21 cellular contexts compared by ENCODE assay signal in the genomic region with DNA sequence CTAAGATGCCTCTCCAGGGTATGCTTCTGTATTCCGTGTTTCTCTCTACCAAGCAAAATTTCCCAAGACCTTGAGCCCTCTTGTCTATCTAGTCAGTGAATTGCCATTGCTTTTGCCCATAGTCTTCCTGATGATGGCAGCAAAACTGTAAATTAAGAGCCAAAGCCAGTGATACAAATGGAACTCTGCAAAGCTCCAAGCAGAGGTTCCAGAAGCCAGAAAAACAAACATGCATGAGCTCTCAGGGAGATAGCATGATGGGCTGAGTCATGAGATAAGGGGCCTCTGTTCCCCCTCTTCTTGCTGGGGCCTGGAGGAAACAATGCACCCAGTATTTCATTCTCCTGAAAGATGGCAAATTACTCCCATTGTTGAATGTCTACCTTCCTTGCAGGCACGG. TPM values are rescaled to one million over a fixed set of nuclear protein-coding genes. Genes with fewer than 3 reads are reported as not detected.
DNase-seq lines count a peak whose midpoint lies in the region; ATAC-seq, FAIRE-seq and TF ChIP-seq lines count a peak whose summit lies in the region.
"Had no signal": no experiment of that assay in that cellular context is flagged by ENCODE, and none has a peak within 500 bp of the region (broad histone marks: within the 10 kb centered on the region; RNA-seq: fewer than 3 reads in every experiment).

No MANE protein-coding gene starts in this region.

- no peak overlapping the region for H4K8ac ChIP-seq in H1 (ENCODE audit: extremely low read depth, insufficient read depth, low read length)

- no peak for TF ChIP-seq POLR2A in H1 (IDR thresholded peaks at IDR 0.05; ENCODE audit: control extremely low read depth in 1 of 2, low read depth in 2 of 2, low read length in 2 of 2)

- no peak overlapping the region for H2BK5ac ChIP-seq in H1 (ENCODE audit: low read depth, low read length)

- no peak overlapping the region for H3K4me3 ChIP-seq in H1 (ENCODE audit: extremely low read depth in 1 of 4, insufficient read depth in 2 of 4, low read depth in 3 of 4, low read length in 4 of 4)
- H3K4me3 ChIP-seq: body of pancreas, coronary artery, sigmoid colon had no signal

- no peaks in the 10 kb centered on the region for H3K79me2 ChIP-seq in H1 (ENCODE audit: control insufficient read depth in 1 of 2, insufficient read depth in 2 of 2, low read length in 2 of 2)

- CTCF ChIA-PET in H1 (lab: Charles Lee; ENCODE audit: partially characterized antibody): interaction anchor here (0.7 to 1.2 kb wide), 4 partner anchors 9 to 25 kb away, joined by 3 to 5 read pairs (median 3); a partner anchor contains a TSS

- H3K4ac ChIP-seq in H1 (replicated peaks; ENCODE audit: insufficient read length, low read depth, low read length): no peak overlapping the region

- H3K18ac ChIP-seq in H1 (ENCODE audit: extremely low read depth, low read length): no peak overlapping the region

- H2AFZ ChIP-seq in H1 (ENCODE audit: low read length): no peak overlapping the region

- DNase-seq in Ammon's horn (ENCODE audit: low spot score): peak; percentile 29
- no peak for DNase-seq in D721Med (ENCODE audit: insufficient read length, low spot score)
- peak; percentile 45 for DNase-seq in NCI-H1092 treated with DMSO at 0.1 percent for 48 hours (lab: John Stamatoyannopoulos, UW)
- DNase-seq in H1 (ENCODE audit: low read depth in 1 of 2, low spot score in 2 of 2): no peak
- no peak for DNase-seq in ecto neural progenitor cell (ENCODE audit: low spot score)
- no peak for DNase-seq in retina
- DNase-seq: activated CD4-positive, alpha-beta T cell treated with anti-CD3 and anti-CD28 coated beads, Interleukin-2, amount 10 ng/mL, durations not matched to agents 24 days and 14 days; AML-193; body of pancreas; COR-L47; hippocampal formation; mammary epithelial cell; NCI-H2081; NCI-H510A treated with DMSO at 0.1 percent for 48 hours; sigmoid colon; SW 1271 had no signal

- H4K5ac ChIP-seq in H1 (ENCODE audit: insufficient read length, low read depth, low read length): no peak overlapping the region

- no peak overlapping the region for H2BK120ac ChIP-seq in H1 (replicated peaks; ENCODE audit: low read depth, low read length)

- H3K56ac ChIP-seq in H1 (replicated peaks; ENCODE audit: insufficient read length, low read depth, low read length): no peak overlapping the region

- no peaks in the 10 kb centered on the region for H3K36me3 ChIP-seq in H1 (ENCODE audit: control insufficient read depth in 2 of 4, insufficient read depth in 4 of 4, low read length in 3 of 4)
- H3K36me3 ChIP-seq: sigmoid colon had no signal

- no peak overlapping the region for H2AK5ac ChIP-seq in H1 (ENCODE audit: low read depth, low read length)

- H3K9ac ChIP-seq in H1 (replicated peaks in 1 of 4; ENCODE audit: extremely low read depth in 1 of 4, low read depth in 3 of 4, low read length in 3 of 4): no peak overlapping the region

- no peak for ATAC-seq in HG03521 (IDR thresholded peaks at IDR 0.05; ENCODE audit: unreplicated experiment)
- no peak for ATAC-seq in activated CD4-positive, CD25-positive, alpha-beta regulatory T cell treated with anti-CD3 and anti-CD28 coated beads, Interleukin-2, amount 50 U/mL, for 24 hours
- ATAC-seq: body of pancreas had no signal

- H3K23ac ChIP-seq in H1 (ENCODE audit: insufficient read length): no peak overlapping the region

- no peak overlapping the region for H3K4me2 ChIP-seq in H1 (ENCODE audit: insufficient read depth in 1 of 2, low read depth in 2 of 2, low read length in 2 of 2)

- no peaks in the 10 kb centered on the region for H3K4me1 ChIP-seq in H1 (replicated peaks in 1 of 4; ENCODE audit: control insufficient read depth in 3 of 4, insufficient read depth in 4 of 4, low read length in 3 of 4)

- no peak overlapping the region for H3K27ac ChIP-seq in H1 (ENCODE audit: low read depth, low read length)
- H3K27ac ChIP-seq: body of pancreas, coronary artery, sigmoid colon had no signal

- no peak overlapping the region for H3K14ac ChIP-seq in H1 (ENCODE audit: insufficient read length)

- FAIRE-seq in D721Med (lab: Jason Lieb, UNC) (no peak), H1 (lab: Jason Lieb, UNC) (no peak)
- FAIRE-seq: keratinocyte, TTC549 had no signal

- peaks cover 0 to 1% of the 10 kb centered on the region in 2 experiments for H4K20me1 ChIP-seq in H1 (replicated peaks in 1 of 2; ENCODE audit: control insufficient read depth in 1 of 2, insufficient read depth in 2 of 2, low read length in 2 of 2)

- 85% methylated on average over 2 of the region's 2 CpGs; no CpG with 5 or more reads in 1 of the 2 experiments for WGBS in H1 (ENCODE audit: extremely low coverage in 1 of 2, insufficient coverage in 1 of 2, insufficient read length in 1 of 2, insufficient replicate concordance in 2 of 2, low coverage in 1 of 2, low lambda C conversion rate in 2 of 2, missing lambda C conversion rate in 1 of 2), 2 experiments

- peak; percentile 22 to 39; a peak in 3 of 4 replicates for TF ChIP-seq RAD21 in H1 (IDR thresholded peaks at IDR 0.05 in 1 of 2, conservative IDR thresholded peaks at IDR 0.05 in 1 of 2; ENCODE audit: low read depth in 2 of 2, low read length in 2 of 2)

- H2BK12ac ChIP-seq in H1 (ENCODE audit: low read depth, low read length): no peak overlapping the region

- H2BK20ac ChIP-seq in H1 (ENCODE audit: low read length): no peak overlapping the region

- H3K9me3 ChIP-seq in H1 (ENCODE audit: insufficient read depth in 2 of 2, low read depth in 1 of 2, low read length in 1 of 2): no peaks in the 10 kb centered on the region
- H3K9me3 ChIP-seq: body of pancreas, sigmoid colon had no signal

- POLR2A ChIA-PET in H1 (lab: Charles Lee; ENCODE audit: partially characterized antibody): no interaction called here

- H2BK15ac ChIP-seq in H1 (ENCODE audit: low read length): no peak overlapping the region

- no peaks in the 10 kb centered on the region for H3K79me1 ChIP-seq in H1 (ENCODE audit: low read depth, low read length)

- TF ChIP-seq CTCF in D721Med (IDR thresholded peaks at IDR 0.05; ENCODE audit: insufficient read depth, missing control alignments): peak; percentile 30
- no peak for TF ChIP-seq CTCF in H1 (IDR thresholded peaks at IDR 0.05; ENCODE audit: control extremely low read depth in 1 of 3, insufficient read depth in 1 of 3, low read depth in 1 of 3, low read length in 3 of 3)

- no peaks in the 10 kb centered on the region for H3K27me3 ChIP-seq in H1 (replicated peaks in 1 of 4; ENCODE audit: control insufficient read depth in 3 of 4, extremely low read depth in 1 of 4, insufficient read depth in 3 of 4, low read length in 3 of 4)
- H3K27me3 ChIP-seq: body of pancreas, sigmoid colon had no signal

- no peaks in the 10 kb centered on the region for H3K23me2 ChIP-seq in H1 (ENCODE audit: low read depth, low read length)

- TF ChIP-seq EP300 in H1 (IDR thresholded peaks at IDR 0.05; ENCODE audit: borderline replicate concordance in 1 of 2, low read depth in 2 of 2, low read length in 2 of 2): no peak

- no peak overlapping the region for H4K91ac ChIP-seq in H1 (replicated peaks; ENCODE audit: insufficient read length, low read length)

TF ChIP-seq in H1, 55 proteins besides CTCF, POLR2A, EP300 and RAD21:
- TF ChIP-seq NANOG (IDR thresholded peaks at IDR 0.05; ENCODE audit: insufficient read depth, low read depth, low read length, poor library complexity, severe bottlenecking): no peak

RNA-seq across cellular contexts. Expression of a gene that starts 24.7 kb away (rescaled TPM):
- total RNA-seq in H1 (2021; fragmentation: NEBNext Ultra II Directional; extraction: Animal tissue kit (Norgen Biotek cat#: 25700)): 1.1 and 2.2 TPM in 2 replicates
- 0.16 and 0.33 TPM in 2 replicates for polyA plus RNA-seq in H1 (2011; rRNA removed)
- polyA plus RNA-seq in H1 (2011; cell fraction: cytosol; rRNA removed): 0.61 TPM
- polyA plus RNA-seq in H1 (2011; cell fraction: nucleus; rRNA removed): 0.54 TPM
- polyA plus RNA-seq in H1 (2012, experiment 1 of 2): 0.64 to 2.3 TPM (median 0.90 TPM) in 4 replicates
- not detected for polyA plus RNA-seq in H1 (2012, experiment 2 of 2)
- 0.87 TPM for polyA plus RNA-seq in H1 (2013, experiment 1 of 2)
- 1.2 TPM for polyA plus RNA-seq in H1 (2013, experiment 2 of 2)
- polyA minus RNA-seq in H1 (2011; rRNA and poly(A)+ RNA removed): not detected in 2 replicates
- polyA minus RNA-seq in H1 (2011; cell fraction: cytosol; rRNA and poly(A)+ RNA removed): not detected
- polyA minus RNA-seq in H1 (2011; cell fraction: nucleus; rRNA and poly(A)+ RNA removed): 1.3 TPM

RNA-seq across cellular contexts. Expression of a gene that starts 55.2 kb away (rescaled TPM):
- 50.4 and 50.5 TPM in 2 replicates for total RNA-seq in H1 (2021; fragmentation: NEBNext Ultra II Directional; extraction: Animal tissue kit (Norgen Biotek cat#: 25700))
- polyA plus RNA-seq in H1 (2011; rRNA removed): 17.1 and 23.0 TPM in 2 replicates
- 35.7 TPM for polyA plus RNA-seq in H1 (2011; cell fraction: cytosol; rRNA removed)
- 35.8 TPM for polyA plus RNA-seq in H1 (2011; cell fraction: nucleus; rRNA removed)
- polyA plus RNA-seq in H1 (2012, experiment 1 of 2): 21.6 to 48.4 TPM (median 26.3 TPM) in 4 replicates
- polyA plus RNA-seq in H1 (2012, experiment 2 of 2): 3.2 TPM
- 31.7 TPM for polyA plus RNA-seq in H1 (2013, experiment 1 of 2)
- polyA plus RNA-seq in H1 (2013, experiment 2 of 2): 31.0 TPM
- 30.4 and 42.0 TPM in 2 replicates for polyA minus RNA-seq in H1 (2011; rRNA and poly(A)+ RNA removed)
- polyA minus RNA-seq in H1 (2011; cell fraction: cytosol; rRNA and poly(A)+ RNA removed): 19.4 TPM
- polyA minus RNA-seq in H1 (2011; cell fraction: nucleus; rRNA and poly(A)+ RNA removed): 72.0 TPM

Comparison
In these comparisons a context has a peak if more than half of its experiments do, and no peak if none do; other contexts are left out.
1. DNase-seq: peak in Ammon's horn (single experiment) and NCI-H1092 treated with DMSO at 0.1 percent for 48 hours (single experiment); none in D721Med (single experiment), H1 (0 of 2), ecto neural progenitor cell (single experiment) and retina (single experiment).